9 cellular contexts compared by ENCODE assay signal in genomic region chr9:136799079-136799853, GRCh38. TPM values are rescaled to one million over a fixed set of nuclear protein-coding genes. Genes with fewer than 3 reads are reported as not detected.
A peak's percentile ranks its signal among the peaks of the same experiment; 100 is the strongest.
DNase-seq lines count a peak whose midpoint lies in the region; ATAC-seq, FAIRE-seq and TF ChIP-seq lines count a peak whose summit lies in the region.
"Had no signal": no experiment of that assay in that cellular context is flagged by ENCODE, and none has a peak within 500 bp of the region (broad histone marks: within the 10 kb centered on the region; RNA-seq: fewer than 3 reads in every experiment).

No MANE protein-coding gene starts in this region.

- FAIRE-seq in urothelium cell line (lab: Jason Lieb, UNC) = no peak

- DNase-seq in cardiac muscle cell (ENCODE audit: low read depth in 1 of 2, low spot score in 1 of 2) (peak; percentile 13 to 45), left ventricle myocardium superior (no peak), kidney tubule cell (ENCODE audit: low spot score) (peak; percentile 8), vagina (ENCODE audit: extremely low spot score in 2 of 2) (peak in 1 of 2 donors; percentile 80), urothelium cell line (ENCODE audit: low spot score) (no peak)

- ATAC-seq in left ventricle myocardium superior (no peak), GM21717 (IDR thresholded peaks at IDR 0.05; ENCODE audit: unreplicated experiment) (no peak), GM21576 (IDR thresholded peaks at IDR 0.05; ENCODE audit: unreplicated experiment) (no peak)

- TF ChIP-seq POLR2A in vagina (IDR thresholded peaks at IDR 0.05) = no peak

- no peak for TF ChIP-seq CTCF in cardiac muscle cell (IDR thresholded peaks at IDR 0.05; ENCODE audit: low read depth, low read length)
- no peak for TF ChIP-seq CTCF in VCaP (conservative IDR thresholded peaks at IDR 0.05)
- TF ChIP-seq CTCF in vagina (IDR thresholded peaks at IDR 0.05) = no peak

- H3K4me3 ChIP-seq in cardiac muscle cell = peak overlapping the region; percentile 68
- peak overlapping the region; percentile 9 to 36 for H3K4me3 ChIP-seq in vagina
- H3K4me3 ChIP-seq: lung had no signal

- peak overlapping the region; percentile 99 for H3K27ac ChIP-seq in cardiac muscle cell
- peak overlapping the region; percentile 100 for H3K27ac ChIP-seq in VCaP
- no peak overlapping the region for H3K27ac ChIP-seq in vagina

- H3K27me3 ChIP-seq in cardiac muscle cell (no peaks in the 10 kb centered on the region), vagina (no peaks in the 10 kb centered on the region)

- intact Hi-C loops in left ventricle myocardium superior (cut with micrococcal nuclease) = no loop called here
- intact Hi-C loops in vagina (cut with DNase I) = no loop called here

- no peaks in the 10 kb centered on the region for H3K36me3 ChIP-seq in cardiac muscle cell
- no peaks in the 10 kb centered on the region for H3K36me3 ChIP-seq in vagina

- H3K4me1 ChIP-seq in cardiac muscle cell (ENCODE audit: low read depth) (peaks cover 42% of the 10 kb centered on the region), vagina (peaks cover 30% of the 10 kb centered on the region)

- H3K9me3 ChIP-seq in cardiac muscle cell (ENCODE audit: low read depth) (no peaks in the 10 kb centered on the region), vagina (no peaks in the 10 kb centered on the region)

RNA-seq across cellular contexts. Expression of gene CCDC183, which starts 3.1 kb away (rescaled TPM):
- total RNA-seq in cardiac muscle cell (32.4 and 49.3 TPM in 2 replicates), left ventricle myocardium superior (2.2 TPM), vagina (not detected)
- polyA plus RNA-seq in cardiac muscle cell = 40.1 and 43.1 TPM in 2 replicates

RNA-seq across cellular contexts. Expression of gene TMEM141, which starts 8.1 kb away (rescaled TPM):
- total RNA-seq in cardiac muscle cell (200 and 306 TPM in 2 replicates), left ventricle myocardium superior (74.2 TPM), vagina (64.1 TPM)
- 169 and 238 TPM in 2 replicates for polyA plus RNA-seq in cardiac muscle cell

RNA-seq across cellular contexts. Expression of gene RABL6, which starts 8.5 kb away (rescaled TPM):
- total RNA-seq in cardiac muscle cell = 131 and 153 TPM in 2 replicates
- polyA plus RNA-seq in cardiac muscle cell = 101 and 115 TPM in 2 replicates
- 73.0 TPM for total RNA-seq in left ventricle myocardium superior
- 31.7 TPM for total RNA-seq in vagina

RNA-seq across cellular contexts. Expression of gene LCN15, which starts 34.9 kb away (rescaled TPM):
- 0.32 and 0.77 TPM in 2 replicates for total RNA-seq in cardiac muscle cell
- polyA plus RNA-seq in cardiac muscle cell = 0.17 TPM in 1 of 2 replicates, not detected in the other
- 0.59 TPM for total RNA-seq in left ventricle myocardium superior
- not detected for total RNA-seq in vagina
- total RNA-seq: lung had no signal

RNA-seq across cellular contexts. Expression of gene LCN8, which starts 41.2 kb away (rescaled TPM):
- total RNA-seq in cardiac muscle cell (not detected in 2 replicates), left ventricle myocardium superior (not detected), vagina (not detected)
- 0.81 TPM in 1 of 2 replicates, not detected in the other for polyA plus RNA-seq in cardiac muscle cell
- polyA plus RNA-seq: lung had no signal

Comparison
In these comparisons a context has a peak if more than half of its experiments do, and no peak if none do; other contexts are left out.
1. DNase-seq: peak in cardiac muscle cell (2 of 2) and kidney tubule cell (single experiment); none in left ventricle myocardium superior (single experiment) and urothelium cell line (single experiment).
2. RNA of gene CCDC183, which starts 3.1 kb away (total RNA-seq): 32.4 to 49.3 TPM in cardiac muscle cell; 2.2 TPM in left ventricle myocardium superior (single experiment) and not detected in vagina (single experiment); every median in the first group is over 10 times any median in the second.